ENCODE assay signal across 29 cellular contexts in genomic region chrX:10628906-10629305, GRCh38. TPM values are rescaled to one million over a fixed set of nuclear protein-coding genes. Genes with fewer than 3 reads are reported as not detected.
DNase-seq lines count a peak whose midpoint lies in the region; FAIRE-seq and TF ChIP-seq lines count a peak whose summit lies in the region.
"Had no signal": no experiment of that assay in that cellular context is flagged by ENCODE, and none has a peak within 500 bp of the region (broad histone marks: within the 10 kb centered on the region; RNA-seq: fewer than 3 reads in every experiment).

No MANE protein-coding gene starts in this region.

- H2AFZ ChIP-seq in astrocyte (ENCODE audit: low read depth, low read length): no peak overlapping the region
- H2AFZ ChIP-seq: GM23338, hepatocyte had no signal

- H3K9me3 ChIP-seq in astrocyte (ENCODE audit: insufficient read depth, low read depth, low read length) (no peaks in the 10 kb centered on the region), Caco-2 (no peaks in the 10 kb centered on the region)
- H3K9me3 ChIP-seq: gastrocnemius medialis, ovary, testis had no signal

- BruUV-seq in Caco-2 (replicated peaks; lab: Mats Ljungman, UMichigan): no TSS peak

- no peak overlapping the region for H3K4me3 ChIP-seq in astrocyte (ENCODE audit: insufficient read depth, low read depth, low read length)
- no peak overlapping the region for H3K4me3 ChIP-seq in Caco-2 (ENCODE audit: low read depth, low read length)
- H3K4me3 ChIP-seq: gastrocnemius medialis, GM12878, GM23338, hepatocyte, ovary, testis had no signal

- intact Hi-C loops in Caco-2 (cut with micrococcal nuclease; ENCODE audit: unreplicated experiment): no loop called here

- H3K9me3 Mint-ChIP-seq in astrocyte (ENCODE audit: unreplicated experiment) (no peaks in the 10 kb centered on the region), Caco-2 (ENCODE audit: unreplicated experiment) (no peaks in the 10 kb centered on the region)
- H3K9me3 Mint-ChIP-seq: activated CD4-positive, alpha-beta memory T cell treated with anti-CD3 and anti-CD28 coated beads for 36 hours; activated T-helper 1 cell treated with anti-CD3 and anti-CD28 coated beads, Interleukin-12 subunit alpha, Interleukin-12 subunit beta, Interleukin-2, Interleukin-4 antibody, amounts not matched to agents 30 ng/mL and 10 ng/mL and 1 ng/mL, durations not matched to agents 14 hours and 24 hours and 36 hours; T-helper 1 cell treated with Interleukin-12 subunit alpha and Interleukin-12 subunit beta and Interleukin-4 antibody, amounts not matched to agents 30 μg/mL and 1 μg/mL, for 36 hours had no signal

- in situ Hi-C loops in Caki2 (cut with HindIII; ENCODE audit: low pct_unique_long_range_greater_than_20kb, low sequenced_read_pairs): no loop called here

- H3K27ac Mint-ChIP-seq in astrocyte (ENCODE audit: unreplicated experiment): no peak overlapping the region
- H3K27ac Mint-ChIP-seq in Caco-2 (ENCODE audit: unreplicated experiment): no peak overlapping the region
- H3K27ac Mint-ChIP-seq: activated CD4-positive, alpha-beta memory T cell treated with anti-CD3 and anti-CD28 coated beads for 36 hours; activated T-helper 1 cell treated with anti-CD3 and anti-CD28 coated beads, Interleukin-12 subunit alpha, Interleukin-12 subunit beta, Interleukin-2, Interleukin-4 antibody, amounts not matched to agents 30 ng/mL and 10 ng/mL and 1 ng/mL, durations not matched to agents 14 hours and 24 hours and 36 hours; CD4-positive, CD25-positive, alpha-beta regulatory T cell; GM23338; nephron progenitor cell; T-helper 1 cell treated with Interleukin-12 subunit alpha and Interleukin-12 subunit beta and Interleukin-4 antibody, amounts not matched to agents 30 μg/mL and 1 μg/mL, for 36 hours had no signal

- H3K9ac ChIP-seq in astrocyte (ENCODE audit: low read length): no peak overlapping the region

- H3K4me2 ChIP-seq in astrocyte (ENCODE audit: low read length): no peak overlapping the region
- H3K4me2 ChIP-seq: GM23338, hepatocyte had no signal

- H3K4me1 Mint-ChIP-seq in astrocyte (ENCODE audit: low read depth, unreplicated experiment) (peaks cover 24% of the 10 kb centered on the region), Caco-2 (ENCODE audit: low read depth, unreplicated experiment) (peaks cover 11% of the 10 kb centered on the region)
- H3K4me1 Mint-ChIP-seq: CD4-positive, CD25-positive, alpha-beta regulatory T cell had no signal

- no peaks in the 10 kb centered on the region for H3K36me3 ChIP-seq in astrocyte (ENCODE audit: insufficient read depth, low read length)
- H3K36me3 ChIP-seq in Caco-2 (ENCODE audit: control insufficient read depth, insufficient read depth, low read length): no peaks in the 10 kb centered on the region
- H3K36me3 ChIP-seq: brain microvascular endothelial cell, gastrocnemius medialis, ovary had no signal

- H3K4me3 Mint-ChIP-seq in astrocyte (ENCODE audit: unreplicated experiment): no peak overlapping the region
- no peak overlapping the region for H3K4me3 Mint-ChIP-seq in Caco-2 (ENCODE audit: unreplicated experiment)
- H3K4me3 Mint-ChIP-seq: activated CD4-positive, alpha-beta memory T cell treated with anti-CD3 and anti-CD28 coated beads for 36 hours; activated T-helper 1 cell treated with anti-CD3 and anti-CD28 coated beads, Interleukin-12 subunit alpha, Interleukin-12 subunit beta, Interleukin-2, Interleukin-4 antibody, amounts not matched to agents 30 ng/mL and 10 ng/mL and 1 ng/mL, durations not matched to agents 14 hours and 24 hours and 36 hours; CD4-positive, CD25-positive, alpha-beta regulatory T cell; GM23338; nephron progenitor cell; T-helper 1 cell treated with Interleukin-12 subunit alpha and Interleukin-12 subunit beta and Interleukin-4 antibody, amounts not matched to agents 30 μg/mL and 1 μg/mL, for 36 hours had no signal

- CTCF ChIA-PET in Caco-2 (lab: Charles Lee): no interaction called here

- H3K79me2 ChIP-seq in astrocyte (ENCODE audit: insufficient read depth, low read length): no peaks in the 10 kb centered on the region
- H3K79me2 ChIP-seq: hepatocyte had no signal

- H3K27me3 Mint-ChIP-seq in astrocyte (ENCODE audit: low read depth, unreplicated experiment) (no peaks in the 10 kb centered on the region), Caco-2 (ENCODE audit: insufficient read depth, unreplicated experiment) (no peaks in the 10 kb centered on the region)
- H3K27me3 Mint-ChIP-seq: activated CD4-positive, alpha-beta memory T cell treated with anti-CD3 and anti-CD28 coated beads for 36 hours had no signal

- H3K36me3 Mint-ChIP-seq in astrocyte (ENCODE audit: low read depth, unreplicated experiment) (no peaks in the 10 kb centered on the region), Caco-2 (ENCODE audit: insufficient read depth, unreplicated experiment) (peaks cover 6% of the 10 kb centered on the region)
- H3K36me3 Mint-ChIP-seq: activated CD4-positive, alpha-beta memory T cell treated with anti-CD3 and anti-CD28 coated beads for 36 hours; CD4-positive, CD25-positive, alpha-beta regulatory T cell had no signal

- H3K27ac ChIP-seq in astrocyte (ENCODE audit: low read depth, low read length): peak overlapping the region; percentile 26
- H3K27ac ChIP-seq: brain microvascular endothelial cell, gastrocnemius medialis, hepatocyte, ovary, testis had no signal

- no peaks in the 10 kb centered on the region for H4K20me1 ChIP-seq in astrocyte (ENCODE audit: insufficient read depth, low read length)

- H3K27me3 ChIP-seq in astrocyte (ENCODE audit: insufficient read depth, low read length) (no peaks in the 10 kb centered on the region), Caco-2 (replicated peaks; ENCODE audit: control insufficient read depth, insufficient read depth, low read length) (no peaks in the 10 kb centered on the region)
- H3K27me3 ChIP-seq: brain microvascular endothelial cell, gastrocnemius medialis, hepatocyte, ovary, testis had no signal

- no peak for FAIRE-seq in astrocyte (lab: Jason Lieb, UNC)
- FAIRE-seq: GM12878, GM19239 had no signal

- peaks cover 14% of the 10 kb centered on the region for H3K4me1 ChIP-seq in astrocyte (ENCODE audit: insufficient read depth, low read length)
- H3K4me1 ChIP-seq in Caco-2: peaks cover 7% of the 10 kb centered on the region
- H3K4me1 ChIP-seq: gastrocnemius medialis, testis had no signal

- TF ChIP-seq CTCF in astrocyte (IDR thresholded peaks at IDR 0.05; ENCODE audit: insufficient read depth, low read depth, low read length) (no peak), Caco-2 (IDR thresholded peaks at IDR 0.05; ENCODE audit: insufficient read depth in 1 of 2, low read depth in 1 of 2, low read length in 1 of 2, severe bottlenecking in 1 of 2, unreplicated experiment in 1 of 2) (no peak)

- DNase-seq in Caki2 (ENCODE audit: low read depth) (peak; percentile 51), HT1080 (ENCODE audit: low read depth) (peak; percentile 87), astrocyte (ENCODE audit: low read depth) (peak; percentile 63), kidney tubule cell (ENCODE audit: low spot score) (peak; percentile 75), amniotic stem cell (lab: John Stamatoyannopoulos, UW) (no peak), Caco-2 (no peak), NCI-H2107 (lab: John Stamatoyannopoulos, UW) (no peak), NCI-H2227 treated with DMSO at 0.1 percent for 48 hours (lab: John Stamatoyannopoulos, UW) (no peak)
- DNase-seq: activated CD4-positive, alpha-beta memory T cell treated with anti-CD3 and anti-CD28 coated beads for 36 hours; activated CD4-positive, CD25-positive, alpha-beta regulatory T cell treated with anti-CD3 and anti-CD28 coated beads, Interleukin-2, amount 50 U/mL, for 72 hours; activated CD8-positive, alpha-beta memory T cell treated with anti-CD3 and anti-CD28 coated beads, Interleukin-2, amount 50 U/mL, for 4 hours; activated naive CD4-positive, alpha-beta T cell treated with Interleukin-2 at 50 U/mL for 16 hours; AML-193; brain microvascular endothelial cell; CD4-positive, CD25-positive, alpha-beta regulatory T cell; gastrocnemius medialis; Karpas-422; NCI-H146; nephron progenitor cell; ovary; stimulated activated CD4-positive, alpha-beta T cell treated with anti-CD3 and anti-CD28 coated beads, Interleukin-2, amount 100 ng/mL, for 24 hours; stimulated activated naive CD8-positive, alpha-beta T cell treated with anti-CD3 and anti-CD28 coated beads, Interleukin-15, Interleukin-2, amounts not matched to agents 100 U/mL and 50 U/mL, for 24 hours; testis had no signal

- POLR2A ChIA-PET in Caco-2 (lab: Charles Lee): no interaction called here

RNA-seq across cellular contexts. Expression of gene MID1, which starts 8.5 kb away (rescaled TPM):
- 12.5 and 26.7 TPM in 2 replicates for total RNA-seq in Caki2 (2014; rRNA removed; shearing (Covaris generic); ENCODE audit: low replicate concordance)
- 17.2 and 23.8 TPM in 2 replicates for total RNA-seq in HT1080 (2014; rRNA removed; shearing (Covaris generic))
- 6.5 and 9.6 TPM in 2 replicates for polyA plus RNA-seq in HT1080 (2015; cell fraction: cytosol; rRNA removed)
- polyA plus RNA-seq in HT1080 (2015; cell fraction: nucleus; rRNA removed): 20.0 and 22.8 TPM in 2 replicates
- total RNA-seq in astrocyte (16.8 and 31.2 TPM in 2 replicates), Caco-2 (2022) (54.0 and 61.3 TPM in 2 replicates)
- total RNA-seq: activated T-helper 1 cell treated with anti-CD3 and anti-CD28 coated beads, Interleukin-12 subunit alpha, Interleukin-12 subunit beta, Interleukin-2, Interleukin-4 antibody, amounts not matched to agents 30 ng/mL and 10 ng/mL and 1 ng/mL, durations not matched to agents 14 hours and 24 hours and 36 hours; CD4-positive, CD25-positive, alpha-beta regulatory T cell had no signal
- polyA plus RNA-seq: CD4-positive, CD25-positive, alpha-beta regulatory T cell had no signal

Comparison
In these comparisons a context has a peak if more than half of its experiments do, and no peak if none do; other contexts are left out.
1. DNase-seq: peak in Caki2 (single experiment), HT1080 (single experiment), astrocyte (single experiment) and kidney tubule cell (single experiment); none in amniotic stem cell (single experiment), Caco-2 (0 of 2), NCI-H2107 (single experiment) and NCI-H2227 treated with DMSO at 0.1 percent for 48 hours (single experiment).